25 cellular contexts compared by ENCODE assay signal in genomic region chr5:26569241-26569928, GRCh38.
DNase-seq lines count a peak whose midpoint lies in the region; ATAC-seq, FAIRE-seq and TF ChIP-seq lines count a peak whose summit lies in the region.
"Had no signal": no experiment of that assay in that cellular context is flagged by ENCODE, and none has a peak within 500 bp of the region (broad histone marks: within the 10 kb centered on the region; RNA-seq: fewer than 3 reads in every experiment).

No MANE protein-coding gene starts in this region.

- no peaks in the 10 kb centered on the region for H3K79me2 ChIP-seq in HepG2 (ENCODE audit: insufficient read depth, low read length)

- no peaks in the 10 kb centered on the region for H3K4me1 Mint-ChIP-seq in activated T-helper 2 cell treated with anti-CD3 and anti-CD28 coated beads, Interferon-gamma antibody, Interleukin-2, Interleukin-4, amounts not matched to agents 10 μg/mL and 5 μg/mL and 100 μg/mL, durations not matched to agents 14 hours and 24 hours and 36 hours (ENCODE audit: low read depth)
- H3K4me1 Mint-ChIP-seq: B cell, CD14-positive monocyte, H9 had no signal

- no peak overlapping the region for H3K4me3 Mint-ChIP-seq in activated T-helper 2 cell treated with anti-CD3 and anti-CD28 coated beads, Interferon-gamma antibody, Interleukin-2, Interleukin-4, amounts not matched to agents 10 μg/mL and 5 μg/mL and 100 μg/mL, durations not matched to agents 14 hours and 24 hours and 36 hours (ENCODE audit: low read depth)
- H3K4me3 Mint-ChIP-seq: B cell, CD14-positive monocyte, H9, HFFc6 had no signal

- no peak for TF ChIP-seq RAD21 in HepG2 (CRISPR knock-in tag; IDR thresholded peaks at IDR 0.05)

- no peak for TF ChIP-seq POLR2A in right lobe of liver (IDR thresholded peaks at IDR 0.05)
- TF ChIP-seq POLR2A in HepG2 (IDR thresholded peaks at IDR 0.05; ENCODE audit: insufficient read depth in 1 of 2, low read depth in 2 of 2, low read length in 2 of 2) = no peak
- no peak for TF ChIP-seq POLR2A in gastroesophageal sphincter (IDR thresholded peaks at IDR 0.05)

- H3K36me3 Mint-ChIP-seq in activated T-helper 2 cell treated with anti-CD3 and anti-CD28 coated beads, Interferon-gamma antibody, Interleukin-2, Interleukin-4, amounts not matched to agents 10 μg/mL and 5 μg/mL and 100 μg/mL, durations not matched to agents 14 hours and 24 hours and 36 hours (ENCODE audit: low read depth) = no peaks in the 10 kb centered on the region
- H3K36me3 Mint-ChIP-seq: CD14-positive monocyte had no signal

- peaks cover 40% of the 10 kb centered on the region for H3K9me3 Mint-ChIP-seq in activated T-helper 2 cell treated with anti-CD3 and anti-CD28 coated beads, Interferon-gamma antibody, Interleukin-2, Interleukin-4, amounts not matched to agents 10 μg/mL and 5 μg/mL and 100 μg/mL, durations not matched to agents 14 hours and 24 hours and 36 hours

- 83% methylated on average over 4 of the region's 26 CpGs for WGBS in right lobe of liver (ENCODE audit: insufficient coverage, low coverage, low lambda C conversion rate, missing lambda C conversion rate)
- 36% methylated on average over 16 of the region's 26 CpGs for WGBS in HepG2 (ENCODE audit: low lambda C conversion rate)
- no CpG with 5 or more reads among the region's 26 CpGs for WGBS in gastroesophageal sphincter (ENCODE audit: low coverage in 1 of 2), 2 donors
- WGBS in aorta, 2 donors = 89 to 93% methylated on average over 25 to 26 of the region's 26 CpGs

- intact Hi-C loops in right lobe of liver (cut with DNase I) (no loop called here), HepG2 (cut with micrococcal nuclease; ENCODE audit: unreplicated experiment) (no loop called here), sciatic nerve (cut with DNase I) (no loop called here), aorta (cut with DNase I) (no loop called here)
- intact Hi-C loops in activated T-helper 2 cell treated with anti-CD3 and anti-CD28 coated beads, Interferon-gamma antibody, Interleukin-2, Interleukin-4, amounts not matched to agents 10 μg/mL and 5 μg/mL and 100 μg/mL, durations not matched to agents 14 hours and 24 hours and 36 hours (cut with micrococcal nuclease) = no loop called here

- H3K4me3 ChIP-seq in right lobe of liver (no peak overlapping the region), HepG2 (replicated peaks in 1 of 3; ENCODE audit: insufficient read depth in 1 of 3, low read depth in 2 of 3, low read length in 3 of 3) (no peak overlapping the region), gastroesophageal sphincter (no peak overlapping the region), aorta (ENCODE audit: low read length in 2 of 2) (no peak overlapping the region)

- in situ Hi-C loops in HepG2 (cut with HindIII; ENCODE audit: extremely low pct_ligation_motif_present, low pct_unique_long_range_greater_than_20kb) = no loop called here

- H3K9ac ChIP-seq in HepG2 (ENCODE audit: insufficient read depth, low read depth, low read length) = no peak overlapping the region

- DNase-seq in right lobe of liver (peak; percentile 16 to 40 (median 36)), HepG2 (ENCODE audit: low spot score) (no peak), sciatic nerve (ENCODE audit: low spot score) (no peak), aorta (no peak)
- no peak for DNase-seq in activated T-helper 2 cell treated with anti-CD3 and anti-CD28 coated beads, Interferon-gamma antibody, Interleukin-2, Interleukin-4, amounts not matched to agents 10 μg/mL and 5 μg/mL and 100 μg/mL, durations not matched to agents 14 hours and 24 hours and 36 hours (ENCODE audit: low spot score)
- no peak for DNase-seq in activated CD4-positive, alpha-beta T cell treated with anti-CD3 and anti-CD28 coated beads, Interleukin-2, amount 50 U/mL, for 48 hours
- DNase-seq: DMS53; GF-D8; HFFc6; Kasumi-1; NCI-H1694; NCI-H2081; NCI-H2171; NCI-H345; NCI-H524; NCI-H774; NK-92 treated with Interleukin-12 subunit alpha and Interleukin-12 subunit beta, amount 100 ng/mL, for 24 hours had no signal

- no TSS peak for BruUV-seq in HepG2 (replicated peaks; lab: Mats Ljungman, UMichigan)

- TF ChIP-seq EP300 in HepG2 (IDR thresholded peaks at IDR 0.05; ENCODE audit: low read depth in 2 of 2, low read length in 2 of 2) (no peak), HepG2 (CRISPR knock-in tag; IDR thresholded peaks at IDR 0.05; ENCODE audit: borderline replicate concordance) (no peak), gastroesophageal sphincter (IDR thresholded peaks at IDR 0.05) (no peak)

- H3K9me3 ChIP-seq in right lobe of liver (no peaks in the 10 kb centered on the region), HepG2 (ENCODE audit: low read length) (no peaks in the 10 kb centered on the region), gastroesophageal sphincter (peaks cover 0 to 4% (median 0%) of the 10 kb centered on the region in 3 donors), aorta (ENCODE audit: control insufficient read depth, low read length) (peaks cover 2% of the 10 kb centered on the region)

- peak in 1 of 4 donors; percentile 40 for ATAC-seq in right lobe of liver
- ATAC-seq in HepG2 = no peak; the same call in 2 of the 3 replicates
- ATAC-seq in gastroesophageal sphincter = peak; percentile 34
- ATAC-seq in sciatic nerve = peak; percentile 56
- peak; percentile 59 for ATAC-seq in aorta (ENCODE audit: low FRiP score)
- no peak for ATAC-seq in GM18519 (IDR thresholded peaks at IDR 0.05; ENCODE audit: low FRiP score, unreplicated experiment)

- no peaks in the 10 kb centered on the region for H3K27me3 ChIP-seq in right lobe of liver
- H3K27me3 ChIP-seq in HepG2 (ENCODE audit: control insufficient read depth in 1 of 2, insufficient read depth in 2 of 2, low read length in 2 of 2) = no peaks in the 10 kb centered on the region
- H3K27me3 ChIP-seq in gastroesophageal sphincter = no peaks in the 10 kb centered on the region
- no peaks in the 10 kb centered on the region for H3K27me3 ChIP-seq in aorta (ENCODE audit: control insufficient read depth in 1 of 2, insufficient read depth in 2 of 2, low read length in 1 of 2)

- H3K36me3 ChIP-seq in right lobe of liver (no peaks in the 10 kb centered on the region), HepG2 (replicated peaks in 1 of 2; ENCODE audit: control insufficient read depth in 1 of 2, insufficient read depth in 2 of 2, low read length in 2 of 2) (no peaks in the 10 kb centered on the region), gastroesophageal sphincter (no peaks in the 10 kb centered on the region), aorta (ENCODE audit: control insufficient read depth in 1 of 2, insufficient read depth in 2 of 2, low read length in 1 of 2) (no peaks in the 10 kb centered on the region)

- TF ChIP-seq CTCF in right lobe of liver (IDR thresholded peaks at IDR 0.05) (no peak), HepG2 (CRISPR knock-in tag; IDR thresholded peaks at IDR 0.05) (no peak), gastroesophageal sphincter (IDR thresholded peaks at IDR 0.05) (no peak)

- H2AFZ ChIP-seq in HepG2 (ENCODE audit: low read length) = no peak overlapping the region

- no peaks in the 10 kb centered on the region for H3K27me3 Mint-ChIP-seq in activated T-helper 2 cell treated with anti-CD3 and anti-CD28 coated beads, Interferon-gamma antibody, Interleukin-2, Interleukin-4, amounts not matched to agents 10 μg/mL and 5 μg/mL and 100 μg/mL, durations not matched to agents 14 hours and 24 hours and 36 hours (ENCODE audit: low read depth)
- H3K27me3 Mint-ChIP-seq: B cell had no signal

- CTCF ChIA-PET in HepG2 (lab: Yijun Ruan, JAX; ENCODE audit: low intra/inter-chr PET ratio, low total read pairs) = no interaction called here

- H4K20me1 ChIP-seq in HepG2 (ENCODE audit: insufficient read depth, low read length) = no peaks in the 10 kb centered on the region

- H3K27ac ChIP-seq in right lobe of liver (no peak overlapping the region), HepG2 (ENCODE audit: extremely low read length, insufficient read depth, low read length) (no peak overlapping the region), gastroesophageal sphincter (no peak overlapping the region), aorta (ENCODE audit: low read depth in 1 of 2, low read length in 2 of 2) (no peak overlapping the region)
- H3K27ac ChIP-seq: RWPE1 had no signal

- no peak for FAIRE-seq in HepG2 (lab: Jason Lieb, UNC)
- FAIRE-seq: A204.1, D721Med had no signal

- H3K4me2 ChIP-seq in HepG2 (ENCODE audit: low read depth, low read length) = no peak overlapping the region

- no peaks in the 10 kb centered on the region for H3K4me1 ChIP-seq in right lobe of liver
- H3K4me1 ChIP-seq in HepG2 (ENCODE audit: insufficient read depth, low read length) = no peaks in the 10 kb centered on the region
- H3K4me1 ChIP-seq in gastroesophageal sphincter = no peaks in the 10 kb centered on the region
- H3K4me1 ChIP-seq in aorta (ENCODE audit: control insufficient read depth in 1 of 2, insufficient read depth in 2 of 2, low read length in 2 of 2) = no peaks in the 10 kb centered on the region

- POLR2A ChIA-PET in HepG2 (lab: Yijun Ruan, JAX) = no interaction called here

- no peak overlapping the region for H3K27ac Mint-ChIP-seq in activated T-helper 2 cell treated with anti-CD3 and anti-CD28 coated beads, Interferon-gamma antibody, Interleukin-2, Interleukin-4, amounts not matched to agents 10 μg/mL and 5 μg/mL and 100 μg/mL, durations not matched to agents 14 hours and 24 hours and 36 hours
- H3K27ac Mint-ChIP-seq: B cell, CD14-positive monocyte, H9, HFFc6 had no signal

TF ChIP-seq in HepG2, 621 proteins besides CTCF, POLR2A, EP300 and RAD21 (continues in another document):
- no peak for TF ChIP-seq HNRNPH1 (optimal IDR thresholded peaks at IDR 0.05; ENCODE audit: low read depth, low read length)
- TF ChIP-seq SYNCRIP (IDR thresholded peaks at IDR 0.05; ENCODE audit: insufficient read depth, low read depth, low read length) = no peak
- no peak for TF ChIP-seq ZKSCAN1 (IDR thresholded peaks at IDR 0.05; ENCODE audit: low read length)
- no peak for TF ChIP-seq EZH2 (conservative IDR thresholded peaks at IDR 0.05; ENCODE audit: low read depth, low read length)
- TF ChIP-seq ZSCAN21 (CRISPR knock-in tag; IDR thresholded peaks at IDR 0.05; ENCODE audit: borderline replicate concordance) = no peak
- TF ChIP-seq ATF1 (CRISPR knock-in tag; IDR thresholded peaks at IDR 0.05) = no peak
- TF ChIP-seq RFXAP (CRISPR knock-in tag; IDR thresholded peaks at IDR 0.05; ENCODE audit: borderline replicate concordance) = no peak

Comparison
In these comparisons a context has a peak if more than half of its experiments do, and no peak if none do; other contexts are left out.
1. DNase-seq: peak in right lobe of liver (3 of 3); none in HepG2 (single experiment), sciatic nerve (single experiment), aorta (0 of 2), activated T-helper 2 cell treated with anti-CD3 and anti-CD28 coated beads, Interferon-gamma antibody, Interleukin-2, Interleukin-4, amounts not matched to agents 10 μg/mL and 5 μg/mL and 100 μg/mL, durations not matched to agents 14 hours and 24 hours and 36 hours (single experiment) and activated CD4-positive, alpha-beta T cell treated with anti-CD3 and anti-CD28 coated beads, Interleukin-2, amount 50 U/mL, for 48 hours (0 of 2).
2. ATAC-seq: peak in gastroesophageal sphincter (single experiment), sciatic nerve (single experiment) and aorta (single experiment); none in HepG2 (single experiment) and GM18519 (single experiment).